ENCODE assay signal across 21 cellular contexts in the genomic region with DNA sequence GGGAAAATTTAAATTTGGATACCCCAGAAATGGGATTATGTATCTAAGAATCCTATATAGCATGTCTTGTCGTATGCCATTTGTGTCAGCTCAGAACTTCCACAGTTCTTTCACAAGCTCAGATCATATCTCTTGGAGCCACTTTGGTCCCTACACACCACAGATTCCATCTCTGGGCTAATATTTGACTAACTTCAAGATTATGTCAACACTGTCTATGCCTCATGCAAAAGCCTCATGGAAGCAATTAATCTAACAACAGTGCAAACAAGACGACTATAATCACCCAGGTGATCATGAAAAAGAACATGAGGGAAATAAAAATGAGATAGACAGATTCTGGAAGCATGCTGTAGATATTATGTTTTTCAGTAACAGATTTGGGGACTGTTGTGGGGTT.
A peak's percentile ranks its signal among the peaks of the same experiment; 100 is the strongest.
DNase-seq lines count a peak whose midpoint lies in the region; ATAC-seq, FAIRE-seq and TF ChIP-seq lines count a peak whose summit lies in the region.
"Had no signal": no experiment of that assay in that cellular context is flagged by ENCODE, and none has a peak within 500 bp of the region (broad histone marks: within the 10 kb centered on the region; RNA-seq: fewer than 3 reads in every experiment).

No MANE protein-coding gene starts in this region.

- H3K4me3 Mint-ChIP-seq in activated naive CD8-positive, alpha-beta T cell treated with anti-CD3 and anti-CD28 coated beads, Interleukin-2, amount 50 U/mL, for 24 hours: no peak overlapping the region
- H3K4me3 Mint-ChIP-seq: CD8-positive, alpha-beta T cell; stimulated activated effector memory CD8-positive, alpha-beta T cell treated with anti-CD3 and anti-CD28 coated beads, Interleukin-12 subunit alpha, Interleukin-12 subunit beta, amount 100 ng/mL, for 72 hours had no signal

- no peak for TF ChIP-seq POLR2A in body of pancreas (IDR thresholded peaks at IDR 0.05)

- H3K9me3 ChIP-seq in body of pancreas (no peaks in the 10 kb centered on the region), pancreas (no peaks in the 10 kb centered on the region)
- H3K9me3 ChIP-seq: gastrocnemius medialis, testis had no signal

- intact Hi-C loops in body of pancreas (cut with DNase I) (no loop called here), pancreas (cut with DNase I) (no loop called here)

- no peaks in the 10 kb centered on the region for H3K4me1 Mint-ChIP-seq in activated naive CD8-positive, alpha-beta T cell treated with anti-CD3 and anti-CD28 coated beads, Interleukin-2, amount 50 U/mL, for 24 hours
- H3K4me1 Mint-ChIP-seq: stimulated activated effector memory CD8-positive, alpha-beta T cell treated with anti-CD3 and anti-CD28 coated beads, Interleukin-12 subunit alpha, Interleukin-12 subunit beta, amount 100 ng/mL, for 72 hours had no signal

- no peaks in the 10 kb centered on the region for H3K27me3 Mint-ChIP-seq in activated naive CD8-positive, alpha-beta T cell treated with anti-CD3 and anti-CD28 coated beads, Interleukin-2, amount 50 U/mL, for 24 hours

- FAIRE-seq in pancreas (lab: Jason Lieb, UNC): no peak

- peak; percentile 58 for ATAC-seq in body of pancreas
- ATAC-seq in pancreas: peak in 3 of 4 donors; percentile 91 to 94 (median 93)
- no peak for ATAC-seq in activated naive CD8-positive, alpha-beta T cell treated with anti-CD3 and anti-CD28 coated beads, Interleukin-2, amount 50 U/mL, for 24 hours
- ATAC-seq: CD8-positive, alpha-beta T cell; gastrocnemius medialis; left ventricle myocardium superior; right cardiac atrium; stimulated activated effector memory CD8-positive, alpha-beta T cell treated with anti-CD3 and anti-CD28 coated beads, Interleukin-12 subunit alpha, Interleukin-12 subunit beta, amount 100 ng/mL, for 72 hours had no signal

- H3K27ac Mint-ChIP-seq in activated naive CD8-positive, alpha-beta T cell treated with anti-CD3 and anti-CD28 coated beads, Interleukin-2, amount 50 U/mL, for 24 hours: no peak overlapping the region
- H3K27ac Mint-ChIP-seq: CD8-positive, alpha-beta T cell; stimulated activated effector memory CD8-positive, alpha-beta T cell treated with anti-CD3 and anti-CD28 coated beads, Interleukin-12 subunit alpha, Interleukin-12 subunit beta, amount 100 ng/mL, for 72 hours had no signal

- H3K36me3 ChIP-seq in body of pancreas (replicated peaks in 1 of 2; ENCODE audit: insufficient read depth in 1 of 2, low read depth in 2 of 2) (no peaks in the 10 kb centered on the region), pancreas (no peaks in the 10 kb centered on the region)
- H3K36me3 ChIP-seq: gastrocnemius medialis had no signal

- H3K4me3 ChIP-seq in body of pancreas: no peak overlapping the region
- no peak overlapping the region for H3K4me3 ChIP-seq in pancreas
- H3K4me3 ChIP-seq: gastrocnemius medialis, testis had no signal

- H3K4me1 ChIP-seq in body of pancreas (peaks cover 6% of the 10 kb centered on the region), pancreas (peaks cover 0 to 2% (median 0%) of the 10 kb centered on the region in 3 donors)
- H3K4me1 ChIP-seq: testis had no signal

- peak; percentile 87 for DNase-seq in DMS53 treated with DMSO at 0.1 percent for 48 hours (lab: John Stamatoyannopoulos, UW; ENCODE audit: unreplicated experiment)
- DNase-seq in NCI-H2081 (lab: John Stamatoyannopoulos, UW): peak; percentile 9 to 76
- no peak for DNase-seq in body of pancreas
- no peak for DNase-seq in pancreas
- no peak for DNase-seq in activated naive CD8-positive, alpha-beta T cell treated with anti-CD3 and anti-CD28 coated beads, Interleukin-2, amount 50 U/mL, for 24 hours
- DNase-seq in H4 (ENCODE audit: low spot score): no peak
- DNase-seq in activated CD4-positive, CD25-positive, alpha-beta regulatory T cell (lab: John Stamatoyannopoulos, UW): no peak
- DNase-seq: activated CD4-positive, alpha-beta T cell treated with anti-CD3 and anti-CD28 coated beads, Interleukin-2, amount 50 U/mL, for 1 hour; activated CD8-positive, alpha-beta memory T cell treated with anti-CD3 and anti-CD28 coated beads, Interleukin-2, amount 50 U/mL, for 4 hours; activated gamma-delta T cell; amniotic stem cell; caudate nucleus; CD8-positive, alpha-beta T cell; gastrocnemius medialis; left ventricle myocardium superior; NCI-H1694; NCI-H226; right cardiac atrium; testis had no signal

- WGBS in body of pancreas, 2 donors: 23 to 33% methylated on average over 2 of the region's 2 CpGs
- 24 to 32% methylated on average over 2 of the region's 2 CpGs for WGBS in pancreas, 2 donors

- TF ChIP-seq CTCF in body of pancreas (IDR thresholded peaks at IDR 0.05) (no peak), pancreas (IDR thresholded peaks at IDR 0.05) (no peak)

- no peaks in the 10 kb centered on the region for H3K9me3 Mint-ChIP-seq in activated naive CD8-positive, alpha-beta T cell treated with anti-CD3 and anti-CD28 coated beads, Interleukin-2, amount 50 U/mL, for 24 hours
- H3K9me3 Mint-ChIP-seq: CD8-positive, alpha-beta T cell had no signal

- no peaks in the 10 kb centered on the region for H3K36me3 Mint-ChIP-seq in activated naive CD8-positive, alpha-beta T cell treated with anti-CD3 and anti-CD28 coated beads, Interleukin-2, amount 50 U/mL, for 24 hours (ENCODE audit: low read depth)
- H3K36me3 Mint-ChIP-seq: CD8-positive, alpha-beta T cell; stimulated activated effector memory CD8-positive, alpha-beta T cell treated with anti-CD3 and anti-CD28 coated beads, Interleukin-12 subunit alpha, Interleukin-12 subunit beta, amount 100 ng/mL, for 72 hours had no signal

- H3K27ac ChIP-seq in body of pancreas (no peak overlapping the region), pancreas (no peak overlapping the region)
- H3K27ac ChIP-seq: gastrocnemius medialis, KMS-11, testis had no signal

- H3K27me3 ChIP-seq in body of pancreas (no peaks in the 10 kb centered on the region), pancreas (no peaks in the 10 kb centered on the region)
- H3K27me3 ChIP-seq: gastrocnemius medialis, testis had no signal

Comparison
In these comparisons a context has a peak if more than half of its experiments do, and no peak if none do; other contexts are left out.
1. DNase-seq: peak in DMS53 treated with DMSO at 0.1 percent for 48 hours (single experiment) and NCI-H2081 (2 of 2); none in body of pancreas (0 of 4), pancreas (0 of 6), activated naive CD8-positive, alpha-beta T cell treated with anti-CD3 and anti-CD28 coated beads, Interleukin-2, amount 50 U/mL, for 24 hours (single experiment), H4 (single experiment) and activated CD4-positive, CD25-positive, alpha-beta regulatory T cell (0 of 4).